Comparison of ENCODE assay signal across 8 cellular contexts in the genomic region with DNA sequence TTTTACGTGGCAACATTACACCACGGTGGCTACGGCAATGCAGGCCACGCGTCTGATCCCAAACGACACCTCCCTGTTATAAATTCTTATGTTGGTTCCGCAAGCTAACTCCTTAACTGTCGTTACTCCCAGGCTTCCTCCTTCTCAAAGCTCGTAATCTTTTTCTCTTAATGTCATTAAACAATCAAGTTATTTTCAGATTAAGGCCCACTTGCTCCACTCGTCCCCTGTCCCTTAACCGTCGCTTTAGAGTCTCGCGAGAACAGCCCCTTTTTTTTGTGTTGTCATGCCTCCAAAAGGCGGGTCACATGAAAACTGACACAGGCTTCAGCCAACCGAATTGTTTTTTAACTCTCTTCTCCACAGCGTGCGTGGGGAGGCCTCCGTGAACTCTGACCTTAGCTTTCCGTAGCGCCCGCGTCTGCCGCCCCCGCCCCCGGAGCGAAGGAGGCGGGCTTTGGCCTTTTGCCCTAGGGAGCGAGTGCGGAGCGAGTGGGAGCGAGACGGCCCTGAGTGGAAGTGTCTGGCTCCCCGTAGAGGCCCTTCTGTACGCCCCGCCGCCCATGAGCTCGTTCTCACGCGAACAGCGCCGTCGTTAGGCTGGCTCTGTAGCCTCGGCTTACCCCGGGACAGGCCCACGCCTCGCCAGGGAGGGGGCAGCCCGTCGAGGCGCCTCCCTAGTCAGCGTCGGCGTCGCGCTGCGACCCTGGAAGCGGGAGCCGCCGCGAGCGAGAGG. TPM values are rescaled to one million over a fixed set of nuclear protein-coding genes. Genes with fewer than 3 reads are reported as not detected.
DNase-seq lines count a peak whose midpoint lies in the region; ATAC-seq and TF ChIP-seq lines count a peak whose summit lies in the region.

A gene (plus strand): TSS at position 463 of the 736 bp plus-strand sequence. CDS start 360 bp downstream, outside the sequence.

- H3K36me3 Mint-ChIP-seq in activated T-helper 17 cell treated with anti-CD3 and anti-CD28 coated beads, Interleukin-2, amount 50 U/mL, for 72 hours (ENCODE audit: low read depth), result peaks cover 47% of the 10 kb centered on the region
- H3K36me3 Mint-ChIP-seq in naive thymus-derived CD4-positive, alpha-beta T cell, result peaks cover 0 to 8% (median 0%) of the 10 kb centered on the region in 5 donors
- H3K36me3 Mint-ChIP-seq in stimulated activated naive B cell treated with anti-CD40 and anti-IgM and Interleukin-4, amounts not matched to agents 10 μg/mL and 1 μg/mL and 100 μg/mL, for 72 hours, result peaks cover 7 to 10% of the 10 kb centered on the region in 2 donors

- H3K27ac Mint-ChIP-seq in activated T-helper 17 cell treated with anti-CD3 and anti-CD28 coated beads, Interleukin-2, amount 50 U/mL, for 72 hours, result peak within 1 kb of the TSS; percentile 98
- peak within 1 kb of the TSS; percentile 97 to 100 (median 99) for H3K27ac Mint-ChIP-seq in naive thymus-derived CD4-positive, alpha-beta T cell
- peak within 1 kb of the TSS; percentile 99 for H3K27ac Mint-ChIP-seq in stimulated activated naive B cell treated with anti-CD40 and anti-IgM and Interleukin-4, amounts not matched to agents 10 μg/mL and 1 μg/mL and 100 μg/mL, for 72 hours

- H3K4me1 ChIP-seq in DOHH2 (ENCODE audit: control insufficient read depth, low read length), result peaks cover 33% of the 10 kb centered on the region
- H3K4me1 ChIP-seq in naive thymus-derived CD4-positive, alpha-beta T cell (ENCODE audit: control insufficient read depth in 2 of 2, insufficient read depth in 2 of 2, low read length in 2 of 2), result peaks cover 22 to 26% of the 10 kb centered on the region in 2 donors

- POLR2A ChIA-PET in naive thymus-derived CD4-positive, alpha-beta T cell (lab: Charles Lee), result interaction anchor here (0.6 to 2.7 kb wide), 31 partner anchors 8 to 1539 kb away, joined by 3 to 19 read pairs (median 4); a partner anchor contains a TSS

- H4K20me1 ChIP-seq in DOHH2 (ENCODE audit: control insufficient read depth, insufficient read depth, low read depth, low read length), result peaks cover 25% of the 10 kb centered on the region

- peaks cover 54% of the 10 kb centered on the region for H3K79me2 ChIP-seq in DOHH2 (ENCODE audit: control insufficient read depth, low read length)

- CTCF ChIA-PET in naive thymus-derived CD4-positive, alpha-beta T cell (lab: Charles Lee), result interaction anchor here (0.7 to 1.1 kb wide), 5 partner anchors 9 to 1048 kb away, joined by 3 to 4 read pairs (median 3); no protein-coding TSS in a partner anchor

- H3K27me3 Mint-ChIP-seq in activated T-helper 17 cell treated with anti-CD3 and anti-CD28 coated beads, Interleukin-2, amount 50 U/mL, for 72 hours, result no peaks in the 10 kb centered on the region
- H3K27me3 Mint-ChIP-seq in naive thymus-derived CD4-positive, alpha-beta T cell, result no peaks in the 10 kb centered on the region
- no peaks in the 10 kb centered on the region for H3K27me3 Mint-ChIP-seq in stimulated activated naive B cell treated with anti-CD40 and anti-IgM and Interleukin-4, amounts not matched to agents 10 μg/mL and 1 μg/mL and 100 μg/mL, for 72 hours

- H3K9me2 ChIP-seq in DOHH2 (replicated peaks; ENCODE audit: control insufficient read depth, low read length), result no peaks in the 10 kb centered on the region

- peak within 1 kb of the TSS; percentile 85 for H3K4me3 ChIP-seq in DOHH2 (ENCODE audit: low read length)
- H3K4me3 ChIP-seq in naive thymus-derived CD4-positive, alpha-beta T cell (ENCODE audit: low read length), result peak within 1 kb of the TSS; percentile 69

- no peaks in the 10 kb centered on the region for H3K27me3 ChIP-seq in DOHH2 (ENCODE audit: control insufficient read depth, low read length)
- no peaks in the 10 kb centered on the region for H3K27me3 ChIP-seq in naive thymus-derived CD4-positive, alpha-beta T cell (ENCODE audit: control insufficient read depth in 2 of 2, insufficient read depth in 2 of 2, low read length in 2 of 2)

- peaks cover 45% of the 10 kb centered on the region for H3K36me3 ChIP-seq in DOHH2 (ENCODE audit: control insufficient read depth, low read length)
- peaks cover 0 to 5% (median 0%) of the 10 kb centered on the region in 3 experiments for H3K36me3 ChIP-seq in naive thymus-derived CD4-positive, alpha-beta T cell (ENCODE audit: control insufficient read depth in 2 of 3, insufficient read depth in 3 of 3, low read length in 3 of 3)

- H3K9me3 Mint-ChIP-seq in activated T-helper 17 cell treated with anti-CD3 and anti-CD28 coated beads, Interleukin-2, amount 50 U/mL, for 72 hours, result no peaks in the 10 kb centered on the region
- H3K9me3 Mint-ChIP-seq in naive thymus-derived CD4-positive, alpha-beta T cell, result peaks cover 0 to 4% (median 0%) of the 10 kb centered on the region in 11 donors
- H3K9me3 Mint-ChIP-seq in stimulated activated naive B cell treated with anti-CD40 and anti-IgM and Interleukin-4, amounts not matched to agents 10 μg/mL and 1 μg/mL and 100 μg/mL, for 72 hours, result peaks cover 0 to 4% of the 10 kb centered on the region in 2 donors

- intact Hi-C loops in naive thymus-derived CD4-positive, alpha-beta T cell (cut with micrococcal nuclease), result loop anchor here (1.0 to 10.0 kb wide), 28 partner anchors 108 to 1970 kb away; a partner anchor contains a TSS

- H3K4me2 ChIP-seq in DOHH2 (ENCODE audit: low read length), result peak within 1 kb of the TSS; percentile 81

- ATAC-seq in activated T-helper 17 cell treated with anti-CD3 and anti-CD28 coated beads, Interleukin-2, amount 50 U/mL, for 72 hours (replicated peaks), result peak; percentile 83
- ATAC-seq in naive thymus-derived CD4-positive, alpha-beta T cell, result peak; percentile 89
- peak; percentile 79 to 81 for ATAC-seq in stimulated activated naive B cell treated with anti-CD40 and anti-IgM and Interleukin-4, amounts not matched to agents 10 μg/mL and 1 μg/mL and 100 μg/mL, for 72 hours (replicated peaks)

- peaks cover 6% of the 10 kb centered on the region for H3K4me1 Mint-ChIP-seq in activated T-helper 17 cell treated with anti-CD3 and anti-CD28 coated beads, Interleukin-2, amount 50 U/mL, for 72 hours
- peaks cover 22 to 55% (median 52%) of the 10 kb centered on the region in 7 donors for H3K4me1 Mint-ChIP-seq in naive thymus-derived CD4-positive, alpha-beta T cell
- peaks cover 12 to 27% of the 10 kb centered on the region in 2 donors for H3K4me1 Mint-ChIP-seq in stimulated activated naive B cell treated with anti-CD40 and anti-IgM and Interleukin-4, amounts not matched to agents 10 μg/mL and 1 μg/mL and 100 μg/mL, for 72 hours

- peak within 1 kb of the TSS; percentile 95 for H3K4me3 Mint-ChIP-seq in activated T-helper 17 cell treated with anti-CD3 and anti-CD28 coated beads, Interleukin-2, amount 50 U/mL, for 72 hours
- peak within 1 kb of the TSS; percentile 80 to 99 (median 95) for H3K4me3 Mint-ChIP-seq in naive thymus-derived CD4-positive, alpha-beta T cell
- H3K4me3 Mint-ChIP-seq in stimulated activated naive B cell treated with anti-CD40 and anti-IgM and Interleukin-4, amounts not matched to agents 10 μg/mL and 1 μg/mL and 100 μg/mL, for 72 hours, result peak within 1 kb of the TSS; percentile 83 to 87

- DNase-seq in GOT3 (lab: John Stamatoyannopoulos, UW) (peak; percentile 82), RPMI8226 (peak; percentile 98), fibroblast of gingiva (ENCODE audit: low read depth) (peak; percentile 99)
- peak; percentile 93 to 99 (median 98) for DNase-seq in naive thymus-derived CD4-positive, alpha-beta T cell
- peak; percentile 97 for DNase-seq in stimulated activated naive B cell treated with anti-CD40 and anti-IgM and Interleukin-4, amounts not matched to agents 10 μg/mL and 1 μg/mL and 100 μg/mL, for 72 hours

- 0 out of 2 replicates have a peak, but pooled peaks cover 2% of the 10 kb centered on the region for H3K9me3 ChIP-seq in DOHH2 (ENCODE audit: control insufficient read depth, insufficient read depth, low read length)
- H3K9me3 ChIP-seq in naive thymus-derived CD4-positive, alpha-beta T cell (ENCODE audit: control insufficient read depth in 2 of 3, low read length in 3 of 3), result no peaks in the 10 kb centered on the region

- peak within 1 kb of the TSS; percentile 89 for H3K27ac ChIP-seq in DOHH2 (ENCODE audit: low read depth, low read length)
- H3K27ac ChIP-seq in naive thymus-derived CD4-positive, alpha-beta T cell (ENCODE audit: low read depth, low read length), result peak within 1 kb of the TSS; percentile 91

- no peaks in the 10 kb centered on the region for H3F3A ChIP-seq in DOHH2 (ENCODE audit: control insufficient read depth, insufficient read depth)

- TF ChIP-seq CTCF in DOHH2 (IDR thresholded peaks at IDR 0.05; ENCODE audit: low read depth, low read length, poor library complexity, severe bottlenecking) (no peak), LNCAP (IDR thresholded peaks at IDR 0.05) (peak; percentile 16; the same call in 1 of the 2 replicates)

RNA-seq across cellular contexts. Expression of the gene that starts here (rescaled TPM):
- total RNA-seq in activated T-helper 17 cell treated with anti-CD3 and anti-CD28 coated beads, Interleukin-2, amount 50 U/mL, for 72 hours, result 100 to 1,000 TPM; 171 to 197 TPM
- 100 to 1,000 TPM in 3 of 5 experiments, 10 to 100 TPM in 2; 83.2 to 160 (median 111) TPM for total RNA-seq in naive thymus-derived CD4-positive, alpha-beta T cell
- 10 to 100 TPM; 54.8 to 63.8 TPM for polyA plus RNA-seq in naive thymus-derived CD4-positive, alpha-beta T cell

Comparison
In these comparisons a context has a peak if more than half of its experiments do, and no peak if none do; other contexts are left out.
1. Peak in every context shown above with its lines: DNase-seq, ATAC-seq, H3K4me3 ChIP-seq and H3K27ac ChIP-seq.